ENCODE assay signal across 8 cellular contexts in genomic region chr17:44655983-44656700, GRCh38. TPM values are rescaled to one million over a fixed set of nuclear protein-coding genes. Genes with fewer than 3 reads are reported as not detected.
DNase-seq lines count a peak whose midpoint lies in the region; ATAC-seq and TF ChIP-seq lines count a peak whose summit lies in the region.

Gene MEIOC (plus strand): TSS chr17:44656468. CDS start chr17:44656614, 146 bp downstream.

- no peaks in the 10 kb centered on the region for H3K27me3 ChIP-seq in RWPE2 (ENCODE audit: insufficient read depth, poor library complexity, severe bottlenecking)
- H3K27me3 ChIP-seq in brain microvascular endothelial cell (replicated peaks) = peaks cover 8% of the 10 kb centered on the region

- H3K27me3 Mint-ChIP-seq in neural crest cell (ENCODE audit: low read depth) = peaks cover 53% of the 10 kb centered on the region

- in situ Hi-C loops in brain microvascular endothelial cell (cut with HindIII; ENCODE audit: low pct_ligation_motif_present, low sequenced_read_pairs) = no loop called here

- DNase-seq in activated effector memory CD4-positive, alpha-beta T cell treated with anti-CD3 and anti-CD28 coated beads, Interleukin-2, amount 50 U/mL, for 16 hours = peak; percentile 75
- DNase-seq in activated effector memory CD4-positive, alpha-beta T cell treated with Interleukin-2 at 50 U/mL for 16 hours = no peak
- DNase-seq in RWPE2 (ENCODE audit: low spot score) (peak; percentile 80), brain microvascular endothelial cell (peak; percentile 7), neural crest cell (ENCODE audit: low read depth, low spot score) (peak; percentile 33), T-helper 9 cell (no peak)

- no peaks in the 10 kb centered on the region for H3K36me3 ChIP-seq in RWPE2 (ENCODE audit: low read depth)
- no peaks in the 10 kb centered on the region for H3K36me3 ChIP-seq in brain microvascular endothelial cell (replicated peaks)

- H3K9me3 Mint-ChIP-seq in neural crest cell = peaks cover 5% of the 10 kb centered on the region

- peaks cover 9% of the 10 kb centered on the region for H3K4me1 Mint-ChIP-seq in neural crest cell

- H3K9me3 ChIP-seq in RWPE2 (ENCODE audit: severe bottlenecking) = no peaks in the 10 kb centered on the region

- ATAC-seq in RWPE2 (ENCODE audit: low read depth) = peak; percentile 87
- ATAC-seq in HG03139 (IDR thresholded peaks at IDR 0.05; ENCODE audit: unreplicated experiment) = no peak
- no peak for ATAC-seq in HG03045 (IDR thresholded peaks at IDR 0.05; ENCODE audit: unreplicated experiment)

- H3K27ac Mint-ChIP-seq in neural crest cell (ENCODE audit: unreplicated experiment) = no peak within 1 kb of the TSS

- H3K4me1 ChIP-seq in RWPE2 (ENCODE audit: insufficient read depth, poor library complexity, severe bottlenecking) = no peaks in the 10 kb centered on the region

- TF ChIP-seq CTCF in RWPE2 (IDR thresholded peaks at IDR 0.05; ENCODE audit: poor library complexity, severe bottlenecking) = peak; percentile 44
- TF ChIP-seq CTCF in brain microvascular endothelial cell (IDR thresholded peaks at IDR 0.05; ENCODE audit: low read depth, low read length, missing control alignments) = peak; percentile 26
- TF ChIP-seq CTCF in neural crest cell (conservative IDR thresholded peaks at IDR 0.05) = no peak

- peaks cover 6% of the 10 kb centered on the region for H3K36me3 Mint-ChIP-seq in neural crest cell (ENCODE audit: low read depth)

- H3K4me3 ChIP-seq in RWPE2 (ENCODE audit: severe bottlenecking) (peak within 1 kb of the TSS; percentile 39), brain microvascular endothelial cell (ENCODE audit: low read depth, low read length) (peak within 1 kb of the TSS; percentile 22)

- H3K27ac ChIP-seq in RWPE2 (ENCODE audit: poor library complexity, severe bottlenecking) (no peak within 1 kb of the TSS), brain microvascular endothelial cell (no peak within 1 kb of the TSS)

- peak within 1 kb of the TSS; percentile 74 for H3K4me3 Mint-ChIP-seq in neural crest cell

RNA-seq across cellular contexts. Expression of gene MEIOC, which starts in this region (rescaled TPM):
- 0.70 and 1.3 TPM in 2 replicates for total RNA-seq in neural crest cell

Comparison
In these comparisons a context has a peak if more than half of its experiments do, and no peak if none do; other contexts are left out.
1. DNase-seq: peak in activated effector memory CD4-positive, alpha-beta T cell treated with anti-CD3 and anti-CD28 coated beads, Interleukin-2, amount 50 U/mL, for 16 hours (single experiment), RWPE2 (single experiment), brain microvascular endothelial cell (single experiment) and neural crest cell (single experiment); none in activated effector memory CD4-positive, alpha-beta T cell treated with Interleukin-2 at 50 U/mL for 16 hours (single experiment) and T-helper 9 cell (single experiment).